Comparison of ENCODE assay signal across 8 cellular contexts in the genomic region with DNA sequence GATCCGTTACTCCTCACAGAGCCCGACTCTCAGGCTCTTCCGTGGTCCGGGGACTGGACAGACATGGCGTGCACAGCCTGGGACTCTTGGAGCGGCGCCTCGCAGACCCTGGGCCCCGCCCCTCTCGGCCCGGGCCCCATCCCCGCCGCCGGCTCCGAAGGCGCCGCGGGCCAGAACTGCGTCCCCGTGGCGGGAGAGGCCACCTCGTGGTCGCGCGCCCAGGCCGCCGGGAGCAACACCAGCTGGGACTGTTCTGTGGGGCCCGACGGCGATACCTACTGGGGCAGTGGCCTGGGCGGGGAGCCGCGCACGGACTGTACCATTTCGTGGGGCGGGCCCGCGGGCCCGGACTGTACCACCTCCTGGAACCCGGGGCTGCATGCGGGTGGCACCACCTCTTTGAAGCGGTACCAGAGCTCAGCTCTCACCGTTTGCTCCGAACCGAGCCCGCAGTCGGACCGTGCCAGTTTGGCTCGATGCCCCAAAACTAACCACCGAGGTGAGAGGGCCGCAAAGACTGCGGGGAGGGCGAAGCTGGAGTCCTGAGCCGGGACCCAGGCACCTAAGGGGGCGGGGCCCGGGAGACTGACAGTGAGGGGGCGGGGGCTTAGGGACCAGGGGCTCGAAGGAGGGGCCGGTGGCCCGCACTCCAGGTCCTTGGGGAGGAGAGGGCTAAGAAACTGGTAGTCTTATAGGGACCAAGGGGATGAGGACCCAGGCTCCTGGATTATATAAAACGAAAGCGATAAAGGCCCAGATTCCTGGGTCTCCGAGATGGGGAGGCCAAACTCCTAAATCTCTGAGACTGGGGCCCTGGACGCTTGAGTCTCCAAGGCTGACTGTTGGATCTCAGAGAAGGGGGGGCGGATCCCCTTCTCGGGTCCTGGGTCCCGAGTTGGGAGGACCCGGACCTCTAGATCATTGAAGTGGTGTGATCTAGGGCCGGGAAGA. TPM values are rescaled to one million over a fixed set of nuclear protein-coding genes. Genes with fewer than 3 reads are reported as not detected.
DNase-seq lines count a peak whose midpoint lies in the region; ATAC-seq lines count a peak whose summit lies in the region.

No MANE protein-coding gene starts in this region.

- peak overlapping the region; percentile 53 for H3K18ac ChIP-seq in mesendoderm (ENCODE audit: low read length)

- peak overlapping the region; percentile 84 for H3K9ac ChIP-seq in mesendoderm (ENCODE audit: low read length)

- peaks cover 32% of the 10 kb centered on the region for H3K4me1 ChIP-seq in effector memory CD4-positive, alpha-beta T cell (ENCODE audit: control insufficient read depth, insufficient read depth, low read length, poor library complexity, severe bottlenecking)
- peaks cover 15% of the 10 kb centered on the region for H3K4me1 ChIP-seq in mesendoderm (ENCODE audit: control insufficient read depth, low read depth, low read length)

- peaks cover 2% of the 10 kb centered on the region for H3K79me2 ChIP-seq in mesendoderm (ENCODE audit: control insufficient read depth, insufficient read depth, low read length)

- H3K23ac ChIP-seq in mesendoderm (ENCODE audit: low read length) = no peak overlapping the region

- peak; percentile 82 for DNase-seq in ACHN
- peak; percentile 95 for DNase-seq in NCI-H82 (lab: John Stamatoyannopoulos, UW)
- peak; percentile 95 for DNase-seq in activated CD8-positive, alpha-beta memory T cell treated with anti-CD3 and anti-CD28 coated beads for 24 hours
- DNase-seq in effector memory CD4-positive, alpha-beta T cell = peak; percentile 64 to 74 (median 68)
- DNase-seq in mesendoderm = peak; percentile 95
- peak; percentile 55 to 59 for DNase-seq in stimulated activated CD8-positive, alpha-beta memory T cell treated with anti-CD3 and anti-CD28 coated beads, Interleukin-15, amount 100 ng/mL, for 4 hours (ENCODE audit: low read depth in 2 of 2)

- no peak overlapping the region for H2AK5ac ChIP-seq in mesendoderm (ENCODE audit: low read length)

- H4K5ac ChIP-seq in mesendoderm (ENCODE audit: low read length) = no peak overlapping the region

- H4K8ac ChIP-seq in mesendoderm (ENCODE audit: low read depth, low read length) = no peak overlapping the region

- no peak overlapping the region for H2BK120ac ChIP-seq in mesendoderm (ENCODE audit: low read depth, low read length)

- no peak overlapping the region for H2BK15ac ChIP-seq in mesendoderm (replicated peaks; ENCODE audit: low read depth)

- no peaks in the 10 kb centered on the region for H3K36me3 ChIP-seq in effector memory CD4-positive, alpha-beta T cell (ENCODE audit: control insufficient read depth, insufficient read depth, low read length)
- no peaks in the 10 kb centered on the region for H3K36me3 ChIP-seq in mesendoderm (ENCODE audit: control insufficient read depth, insufficient read depth, low read length)

- H3K56ac ChIP-seq in mesendoderm (ENCODE audit: low read length) = peak overlapping the region; percentile 92

- peak overlapping the region; percentile 67 for H3K4me3 ChIP-seq in effector memory CD4-positive, alpha-beta T cell (ENCODE audit: insufficient read depth, low read depth, low read length, poor library complexity, severe bottlenecking)
- peak overlapping the region; percentile 36 for H3K4me3 ChIP-seq in mesendoderm (ENCODE audit: low read length)

- H3K4me2 ChIP-seq in mesendoderm (ENCODE audit: low read length) = peak overlapping the region; percentile 80

- in situ Hi-C loops in ACHN (cut with HindIII; ENCODE audit: low pct_ligation_motif_present, low pct_unique_long_range_greater_than_20kb, low sequenced_read_pairs) = no loop called here

- ATAC-seq in GM18907 (IDR thresholded peaks at IDR 0.05; ENCODE audit: unreplicated experiment) = peak; percentile 43
- ATAC-seq in HG03520 (IDR thresholded peaks at IDR 0.05; ENCODE audit: unreplicated experiment) = peak; percentile 33

- H3K9me3 ChIP-seq in effector memory CD4-positive, alpha-beta T cell (ENCODE audit: control insufficient read depth, low read length) = no peaks in the 10 kb centered on the region

- no CpG with 5 or more reads among the region's 69 CpGs for WGBS in mesendoderm (ENCODE audit: extremely low coverage, insufficient coverage, low lambda C conversion rate)

- peak overlapping the region; percentile 43 for H3K4ac ChIP-seq in mesendoderm (ENCODE audit: low read depth, low read length)

- no peaks in the 10 kb centered on the region for H3K27me3 ChIP-seq in effector memory CD4-positive, alpha-beta T cell (replicated peaks; ENCODE audit: control insufficient read depth, insufficient read depth, low read length, poor library complexity, severe bottlenecking)
- no peaks in the 10 kb centered on the region for H3K27me3 ChIP-seq in mesendoderm (ENCODE audit: insufficient read depth, low read length, poor library complexity)

- H2BK5ac ChIP-seq in mesendoderm (ENCODE audit: low read length) = peak overlapping the region; percentile 11

- peak overlapping the region; percentile 66 for H3K27ac ChIP-seq in effector memory CD4-positive, alpha-beta T cell (ENCODE audit: insufficient read depth, low read length, poor library complexity, severe bottlenecking)
- H3K27ac ChIP-seq in mesendoderm (ENCODE audit: low read depth, low read length) = peak overlapping the region; percentile 90

- H3K79me1 ChIP-seq in mesendoderm (ENCODE audit: low read length) = peaks cover 2% of the 10 kb centered on the region

RNA-seq across cellular contexts. Expression of gene ETV2, which starts 2.0 kb away (rescaled TPM):
- polyA plus RNA-seq in mesendoderm (2013, experiment 1 of 2) = 1.1 TPM
- 1.4 TPM for polyA plus RNA-seq in mesendoderm (2013, experiment 2 of 2)

RNA-seq across cellular contexts. Expression of gene COX6B1, which starts 4.6 kb away (rescaled TPM):
- polyA plus RNA-seq in mesendoderm (2013, experiment 1 of 2) = 609 TPM
- polyA plus RNA-seq in mesendoderm (2013, experiment 2 of 2) = 620 TPM

RNA-seq across cellular contexts. Expression of gene RBM42, which starts 14.7 kb away (rescaled TPM):
- polyA plus RNA-seq in mesendoderm (2013, experiment 1 of 2) = 42.3 TPM
- polyA plus RNA-seq in mesendoderm (2013, experiment 2 of 2) = 42.8 TPM

RNA-seq across cellular contexts. Expression of gene UPK1A, which starts 22.8 kb away (rescaled TPM):
- polyA plus RNA-seq in mesendoderm (2013, experiment 1 of 2) = 0.22 TPM
- 0.31 TPM for polyA plus RNA-seq in mesendoderm (2013, experiment 2 of 2)

RNA-seq across cellular contexts. Expression of gene HAUS5, which starts 31.0 kb away (rescaled TPM):
- 12.4 TPM for polyA plus RNA-seq in mesendoderm (2013, experiment 1 of 2)
- polyA plus RNA-seq in mesendoderm (2013, experiment 2 of 2) = 11.9 TPM

Comparison
In these comparisons a context has a peak if more than half of its experiments do, and no peak if none do; other contexts are left out.
1. Peak in every context shown above with its lines: DNase-seq, ATAC-seq, H3K4me3 ChIP-seq and H3K27ac ChIP-seq.